In the genomic region with DNA sequence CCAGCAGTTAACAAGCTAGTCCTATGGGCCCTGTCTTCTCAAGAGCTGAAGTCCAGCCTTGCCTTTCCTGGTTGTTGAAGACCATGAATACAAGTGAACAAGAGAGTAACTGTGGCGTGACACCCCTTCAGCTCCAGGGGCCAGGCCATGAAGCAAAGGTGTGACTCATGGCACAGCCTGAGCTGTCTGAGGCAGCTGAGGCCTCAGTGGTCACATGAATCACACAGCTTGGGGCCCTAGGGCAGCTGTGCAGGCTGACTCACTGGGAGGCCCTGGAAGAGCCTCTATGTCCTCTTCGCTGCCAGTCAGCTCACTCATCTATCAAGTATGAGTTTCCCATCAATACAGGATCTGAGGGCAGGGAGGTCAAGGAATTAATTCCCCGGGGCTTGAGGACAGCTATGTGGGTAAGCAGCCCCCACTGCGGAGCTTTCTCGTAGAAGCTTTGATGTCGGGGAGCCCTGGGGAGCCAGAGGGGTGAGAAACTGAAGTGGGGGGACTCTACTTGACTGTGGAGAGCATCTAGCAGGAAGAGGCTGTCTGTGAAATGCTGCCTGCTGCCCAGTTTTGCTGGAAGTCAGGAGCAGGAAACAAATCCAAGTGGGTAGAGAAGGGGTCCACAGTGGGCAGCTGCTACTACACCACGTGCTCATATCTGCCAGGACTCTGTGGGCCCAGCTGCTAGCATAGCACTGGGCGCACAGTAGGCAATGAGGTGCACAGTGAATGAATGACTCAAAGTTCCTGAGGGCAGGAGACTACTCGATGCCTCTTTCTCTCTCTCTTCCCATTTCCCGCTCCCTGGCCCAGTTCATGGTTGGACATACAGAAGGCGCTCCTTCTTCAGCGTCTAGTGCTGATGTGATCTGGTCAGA, we compare ENCODE assay signal across 1 cellular context.
TF ChIP-seq lines count a peak whose summit lies in the region.

No MANE protein-coding gene starts in this region.

TF ChIP-seq in HepG2, 621 proteins besides CTCF, POLR2A, EP300 and RAD21 (continued from another document and continues in another):
- no peak for TF ChIP-seq ZEB1 (IDR thresholded peaks at IDR 0.05; ENCODE audit: insufficient replicate concordance, low read depth)
- TF ChIP-seq, protein P1, sequence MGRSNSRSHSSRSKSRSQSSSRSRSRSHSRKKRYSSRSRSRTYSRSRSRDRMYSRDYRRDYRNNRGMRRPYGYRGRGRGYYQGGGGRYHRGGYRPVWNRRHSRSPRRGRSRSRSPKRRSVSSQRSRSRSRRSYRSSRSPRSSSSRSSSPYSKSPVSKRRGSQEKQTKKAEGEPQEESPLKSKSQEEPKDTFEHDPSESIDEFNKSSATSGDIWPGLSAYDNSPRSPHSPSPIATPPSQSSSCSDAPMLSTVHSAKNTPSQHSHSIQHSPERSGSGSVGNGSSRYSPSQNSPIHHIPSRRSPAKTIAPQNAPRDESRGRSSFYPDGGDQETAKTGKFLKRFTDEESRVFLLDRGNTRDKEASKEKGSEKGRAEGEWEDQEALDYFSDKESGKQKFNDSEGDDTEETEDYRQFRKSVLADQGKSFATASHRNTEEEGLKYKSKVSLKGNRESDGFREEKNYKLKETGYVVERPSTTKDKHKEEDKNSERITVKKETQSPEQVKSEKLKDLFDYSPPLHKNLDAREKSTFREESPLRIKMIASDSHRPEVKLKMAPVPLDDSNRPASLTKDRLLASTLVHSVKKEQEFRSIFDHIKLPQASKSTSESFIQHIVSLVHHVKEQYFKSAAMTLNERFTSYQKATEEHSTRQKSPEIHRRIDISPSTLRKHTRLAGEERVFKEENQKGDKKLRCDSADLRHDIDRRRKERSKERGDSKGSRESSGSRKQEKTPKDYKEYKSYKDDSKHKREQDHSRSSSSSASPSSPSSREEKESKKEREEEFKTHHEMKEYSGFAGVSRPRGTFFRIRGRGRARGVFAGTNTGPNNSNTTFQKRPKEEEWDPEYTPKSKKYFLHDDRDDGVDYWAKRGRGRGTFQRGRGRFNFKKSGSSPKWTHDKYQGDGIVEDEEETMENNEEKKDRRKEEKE (IDR thresholded peaks at IDR 0.05) = no peak
- no peak for TF ChIP-seq SSRP1 (CRISPR knock-in tag; IDR thresholded peaks at IDR 0.05)
- TF ChIP-seq, protein P2, sequence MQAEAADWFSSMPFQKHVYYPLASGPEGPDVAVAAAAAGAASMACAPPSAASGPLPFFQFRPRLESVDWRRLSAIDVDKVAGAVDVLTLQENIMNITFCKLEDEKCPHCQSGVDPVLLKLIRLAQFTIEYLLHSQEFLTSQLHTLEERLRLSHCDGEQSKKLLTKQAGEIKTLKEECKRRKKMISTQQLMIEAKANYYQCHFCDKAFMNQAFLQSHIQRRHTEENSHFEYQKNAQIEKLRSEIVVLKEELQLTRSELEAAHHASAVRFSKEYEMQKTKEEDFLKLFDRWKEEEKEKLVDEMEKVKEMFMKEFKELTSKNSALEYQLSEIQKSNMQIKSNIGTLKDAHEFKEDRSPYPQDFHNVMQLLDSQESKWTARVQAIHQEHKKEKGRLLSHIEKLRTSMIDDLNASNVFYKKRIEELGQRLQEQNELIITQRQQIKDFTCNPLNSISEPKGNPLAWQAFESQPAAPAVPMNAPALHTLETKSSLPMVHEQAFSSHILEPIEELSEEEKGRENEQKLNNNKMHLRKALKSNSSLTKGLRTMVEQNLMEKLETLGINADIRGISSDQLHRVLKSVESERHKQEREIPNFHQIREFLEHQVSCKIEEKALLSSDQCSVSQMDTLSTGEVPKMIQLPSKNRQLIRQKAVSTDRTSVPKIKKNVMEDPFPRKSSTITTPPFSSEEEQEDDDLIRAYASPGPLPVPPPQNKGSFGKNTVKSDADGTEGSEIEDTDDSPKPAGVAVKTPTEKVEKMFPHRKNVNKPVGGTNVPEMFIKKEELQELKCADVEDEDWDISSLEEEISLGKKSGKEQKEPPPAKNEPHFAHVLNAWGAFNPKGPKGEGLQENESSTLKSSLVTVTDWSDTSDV (CRISPR knock-in tag; IDR thresholded peaks at IDR 0.05) = no peak
- TF ChIP-seq XBP1 (CRISPR knock-in tag; IDR thresholded peaks at IDR 0.05) = no peak
- TF ChIP-seq ZNF558 (CRISPR knock-in tag; IDR thresholded peaks at IDR 0.05; ENCODE audit: borderline replicate concordance) = no peak
- TF ChIP-seq TOE1 (CRISPR knock-in tag; IDR thresholded peaks at IDR 0.05) = no peak
- TF ChIP-seq, protein P3, sequence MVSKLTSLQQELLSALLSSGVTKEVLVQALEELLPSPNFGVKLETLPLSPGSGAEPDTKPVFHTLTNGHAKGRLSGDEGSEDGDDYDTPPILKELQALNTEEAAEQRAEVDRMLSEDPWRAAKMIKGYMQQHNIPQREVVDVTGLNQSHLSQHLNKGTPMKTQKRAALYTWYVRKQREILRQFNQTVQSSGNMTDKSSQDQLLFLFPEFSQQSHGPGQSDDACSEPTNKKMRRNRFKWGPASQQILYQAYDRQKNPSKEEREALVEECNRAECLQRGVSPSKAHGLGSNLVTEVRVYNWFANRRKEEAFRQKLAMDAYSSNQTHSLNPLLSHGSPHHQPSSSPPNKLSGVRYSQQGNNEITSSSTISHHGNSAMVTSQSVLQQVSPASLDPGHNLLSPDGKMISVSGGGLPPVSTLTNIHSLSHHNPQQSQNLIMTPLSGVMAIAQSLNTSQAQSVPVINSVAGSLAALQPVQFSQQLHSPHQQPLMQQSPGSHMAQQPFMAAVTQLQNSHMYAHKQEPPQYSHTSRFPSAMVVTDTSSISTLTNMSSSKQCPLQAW (CRISPR knock-in tag; IDR thresholded peaks at IDR 0.05) = no peak
- TF ChIP-seq, protein P4, sequence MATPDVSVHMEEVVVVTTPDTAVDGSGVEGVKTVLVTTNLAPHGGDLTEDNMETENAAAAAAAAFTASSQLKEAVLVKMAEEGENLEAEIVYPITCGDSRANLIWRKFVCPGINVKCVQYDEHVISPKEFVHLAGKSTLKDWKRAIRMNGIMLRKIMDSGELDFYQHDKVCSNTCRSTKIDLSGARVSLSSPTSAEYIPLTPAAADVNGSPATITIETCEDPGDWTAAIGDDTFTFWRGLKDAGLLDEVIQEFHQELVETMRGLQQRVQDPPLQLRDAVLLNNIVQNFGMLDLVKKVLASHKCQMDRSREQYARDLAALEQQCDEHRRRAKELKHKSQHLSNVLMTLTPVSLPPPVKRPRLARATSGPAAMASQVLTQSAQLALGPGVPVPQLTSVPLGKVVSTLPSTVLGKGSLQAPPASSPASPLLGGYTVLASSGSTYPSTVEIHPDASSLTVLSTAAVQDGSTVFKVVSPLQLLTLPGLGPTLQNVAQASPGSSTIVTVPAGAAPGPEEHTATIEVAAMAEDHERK (CRISPR knock-in tag; IDR thresholded peaks at IDR 0.05; ENCODE audit: low read depth) = no peak
- TF ChIP-seq RARA (CRISPR knock-in tag; IDR thresholded peaks at IDR 0.05) = peak; percentile 82
- no peak for TF ChIP-seq NR3C1 (CRISPR knock-in tag; IDR thresholded peaks at IDR 0.05)
- TF ChIP-seq, protein P5, sequence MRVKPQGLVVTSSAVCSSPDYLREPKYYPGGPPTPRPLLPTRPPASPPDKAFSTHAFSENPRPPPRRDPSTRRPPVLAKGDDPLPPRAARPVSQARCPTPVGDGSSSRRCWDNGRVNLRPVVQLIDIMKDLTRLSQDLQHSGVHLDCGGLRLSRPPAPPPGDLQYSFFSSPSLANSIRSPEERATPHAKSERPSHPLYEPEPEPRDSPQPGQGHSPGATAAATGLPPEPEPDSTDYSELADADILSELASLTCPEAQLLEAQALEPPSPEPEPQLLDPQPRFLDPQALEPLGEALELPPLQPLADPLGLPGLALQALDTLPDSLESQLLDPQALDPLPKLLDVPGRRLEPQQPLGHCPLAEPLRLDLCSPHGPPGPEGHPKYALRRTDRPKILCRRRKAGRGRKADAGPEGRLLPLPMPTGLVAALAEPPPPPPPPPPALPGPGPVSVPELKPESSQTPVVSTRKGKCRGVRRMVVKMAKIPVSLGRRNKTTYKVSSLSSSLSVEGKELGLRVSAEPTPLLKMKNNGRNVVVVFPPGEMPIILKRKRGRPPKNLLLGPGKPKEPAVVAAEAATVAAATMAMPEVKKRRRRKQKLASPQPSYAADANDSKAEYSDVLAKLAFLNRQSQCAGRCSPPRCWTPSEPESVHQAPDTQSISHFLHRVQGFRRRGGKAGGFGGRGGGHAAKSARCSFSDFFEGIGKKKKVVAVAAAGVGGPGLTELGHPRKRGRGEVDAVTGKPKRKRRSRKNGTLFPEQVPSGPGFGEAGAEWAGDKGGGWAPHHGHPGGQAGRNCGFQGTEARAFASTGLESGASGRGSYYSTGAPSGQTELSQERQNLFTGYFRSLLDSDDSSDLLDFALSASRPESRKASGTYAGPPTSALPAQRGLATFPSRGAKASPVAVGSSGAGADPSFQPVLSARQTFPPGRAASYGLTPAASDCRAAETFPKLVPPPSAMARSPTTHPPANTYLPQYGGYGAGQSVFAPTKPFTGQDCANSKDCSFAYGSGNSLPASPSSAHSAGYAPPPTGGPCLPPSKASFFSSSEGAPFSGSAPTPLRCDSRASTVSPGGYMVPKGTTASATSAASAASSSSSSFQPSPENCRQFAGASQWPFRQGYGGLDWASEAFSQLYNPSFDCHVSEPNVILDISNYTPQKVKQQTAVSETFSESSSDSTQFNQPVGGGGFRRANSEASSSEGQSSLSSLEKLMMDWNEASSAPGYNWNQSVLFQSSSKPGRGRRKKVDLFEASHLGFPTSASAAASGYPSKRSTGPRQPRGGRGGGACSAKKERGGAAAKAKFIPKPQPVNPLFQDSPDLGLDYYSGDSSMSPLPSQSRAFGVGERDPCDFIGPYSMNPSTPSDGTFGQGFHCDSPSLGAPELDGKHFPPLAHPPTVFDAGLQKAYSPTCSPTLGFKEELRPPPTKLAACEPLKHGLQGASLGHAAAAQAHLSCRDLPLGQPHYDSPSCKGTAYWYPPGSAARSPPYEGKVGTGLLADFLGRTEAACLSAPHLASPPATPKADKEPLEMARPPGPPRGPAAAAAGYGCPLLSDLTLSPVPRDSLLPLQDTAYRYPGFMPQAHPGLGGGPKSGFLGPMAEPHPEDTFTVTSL (CRISPR knock-in tag; IDR thresholded peaks at IDR 0.05; ENCODE audit: borderline replicate concordance) = peak; percentile 12; the same call in 1 of the 2 replicates
- TF ChIP-seq TBL1XR1 (IDR thresholded peaks at IDR 0.05; ENCODE audit: borderline replicate concordance, low read length, partially characterized antibody) = no peak
- TF ChIP-seq ZNF614 (CRISPR knock-in tag; IDR thresholded peaks at IDR 0.05; ENCODE audit: borderline replicate concordance) = peak; percentile 83
- peak; percentile 85 for TF ChIP-seq FOSL1 (CRISPR knock-in tag; IDR thresholded peaks at IDR 0.05; ENCODE audit: borderline replicate concordance)
- TF ChIP-seq RFX5 (IDR thresholded peaks at IDR 0.05; ENCODE audit: low read depth, low read length) = no peak
- TF ChIP-seq ZNF589 (CRISPR knock-in tag; conservative IDR thresholded peaks at IDR 0.05) = peak; percentile 85
- no peak for TF ChIP-seq ZKSCAN5 (CRISPR knock-in tag; IDR thresholded peaks at IDR 0.05)
- TF ChIP-seq, protein P6, sequence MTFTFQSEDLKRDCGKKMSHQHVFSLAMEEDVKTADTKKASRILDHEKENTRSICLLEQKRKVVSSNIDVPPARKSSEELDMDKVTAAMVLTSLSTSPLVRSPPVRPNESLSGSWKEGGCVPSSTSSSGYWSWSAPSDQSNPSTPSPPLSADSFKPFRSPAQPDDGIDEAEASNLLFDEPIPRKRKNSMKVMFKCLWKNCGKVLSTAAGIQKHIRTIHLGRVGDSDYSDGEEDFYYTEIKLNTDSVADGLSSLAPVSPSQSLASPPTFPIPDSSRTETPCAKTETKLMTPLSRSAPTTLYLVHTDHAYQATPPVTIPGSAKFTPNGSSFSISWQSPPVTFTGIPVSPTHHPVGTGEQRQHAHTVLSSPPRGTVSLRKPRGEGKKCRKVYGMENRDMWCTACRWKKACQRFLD (CRISPR knock-in tag; IDR thresholded peaks at IDR 0.05; ENCODE audit: borderline replicate concordance) = no peak
- no peak for TF ChIP-seq LCORL (IDR thresholded peaks at IDR 0.05)
- no peak for TF ChIP-seq LCORL (CRISPR knock-in tag; IDR thresholded peaks at IDR 0.05)
- peak; percentile 65; the same call in 1 of the 2 replicates for TF ChIP-seq CREB1 (IDR thresholded peaks at IDR 0.05)
- peak; percentile 62; the same call in 1 of the 2 replicates for TF ChIP-seq CREB1 (CRISPR knock-in tag; IDR thresholded peaks at IDR 0.05)
- peak; percentile 80 for TF ChIP-seq RXRB (CRISPR knock-in tag; IDR thresholded peaks at IDR 0.05; ENCODE audit: borderline replicate concordance)
- no peak for TF ChIP-seq PAWR (CRISPR knock-in tag; IDR thresholded peaks at IDR 0.05; ENCODE audit: borderline replicate concordance)
- TF ChIP-seq NR1H2 (CRISPR knock-in tag; IDR thresholded peaks at IDR 0.05; ENCODE audit: borderline replicate concordance, low read depth) = no peak
- TF ChIP-seq TARDBP (CRISPR knock-in tag; IDR thresholded peaks at IDR 0.05) = no peak
- no peak for TF ChIP-seq ZNF501 (CRISPR knock-in tag; IDR thresholded peaks at IDR 0.05)
- TF ChIP-seq ZBTB20 (CRISPR knock-in tag; IDR thresholded peaks at IDR 0.05; ENCODE audit: borderline replicate concordance, low read depth) = no peak
- 0 out of 2 replicates have a peak, but pooled peaks have one; percentile 26 for TF ChIP-seq NFYB (CRISPR knock-in tag; IDR thresholded peaks at IDR 0.05)
- TF ChIP-seq HDAC1 (CRISPR knock-in tag; IDR thresholded peaks at IDR 0.05) = no peak; the same call in 1 of the 2 replicates
- TF ChIP-seq ZNF768 (CRISPR knock-in tag; IDR thresholded peaks at IDR 0.05) = no peak
- TF ChIP-seq, protein P7, sequence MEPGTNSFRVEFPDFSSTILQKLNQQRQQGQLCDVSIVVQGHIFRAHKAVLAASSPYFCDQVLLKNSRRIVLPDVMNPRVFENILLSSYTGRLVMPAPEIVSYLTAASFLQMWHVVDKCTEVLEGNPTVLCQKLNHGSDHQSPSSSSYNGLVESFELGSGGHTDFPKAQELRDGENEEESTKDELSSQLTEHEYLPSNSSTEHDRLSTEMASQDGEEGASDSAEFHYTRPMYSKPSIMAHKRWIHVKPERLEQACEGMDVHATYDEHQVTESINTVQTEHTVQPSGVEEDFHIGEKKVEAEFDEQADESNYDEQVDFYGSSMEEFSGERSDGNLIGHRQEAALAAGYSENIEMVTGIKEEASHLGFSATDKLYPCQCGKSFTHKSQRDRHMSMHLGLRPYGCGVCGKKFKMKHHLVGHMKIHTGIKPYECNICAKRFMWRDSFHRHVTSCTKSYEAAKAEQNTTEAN (CRISPR knock-in tag; conservative IDR thresholded peaks at IDR 0.05) = peak; percentile 46; the same call in 1 of the 2 replicates
- TF ChIP-seq IRX3 (CRISPR knock-in tag; IDR thresholded peaks at IDR 0.05; ENCODE audit: borderline replicate concordance, low read depth) = no peak
- no peak for TF ChIP-seq ISL2 (CRISPR knock-in tag; IDR thresholded peaks at IDR 0.05)
- no peak for TF ChIP-seq MAF1 (CRISPR knock-in tag; IDR thresholded peaks at IDR 0.05; ENCODE audit: borderline replicate concordance)
- no peak for TF ChIP-seq ZNF510 (CRISPR knock-in tag; IDR thresholded peaks at IDR 0.05; ENCODE audit: low read depth)
